18 cellular contexts compared by ENCODE assay signal in the genomic region with DNA sequence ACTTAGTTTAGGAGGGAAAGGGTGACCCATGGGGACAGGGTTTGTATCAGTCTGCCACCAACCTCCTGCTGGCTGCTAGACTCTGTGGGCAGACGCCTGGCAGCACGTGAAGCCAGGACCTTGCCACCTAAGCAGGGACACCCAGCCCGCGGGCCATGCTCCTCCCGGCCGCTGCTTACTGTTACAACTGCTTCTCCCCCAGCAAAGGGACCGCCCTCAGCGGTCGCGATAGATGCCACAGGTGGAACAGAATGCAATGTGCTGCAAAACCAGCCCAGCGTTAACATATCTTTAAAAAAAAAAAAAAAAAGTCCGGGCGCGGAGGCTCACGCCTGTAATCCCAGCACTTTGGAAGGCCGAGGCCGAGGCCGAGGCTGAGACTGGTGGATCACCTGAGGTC. TPM values are rescaled to one million over a fixed set of nuclear protein-coding genes. Genes with fewer than 3 reads are reported as not detected.
DNase-seq lines count a peak whose midpoint lies in the region; ATAC-seq and TF ChIP-seq lines count a peak whose summit lies in the region.
"Had no signal": no experiment of that assay in that cellular context is flagged by ENCODE, and none has a peak within 500 bp of the region (broad histone marks: within the 10 kb centered on the region; RNA-seq: fewer than 3 reads in every experiment).

No MANE protein-coding gene starts in this region.

- POLR2A ChIA-PET in HEK293 (lab: Yijun Ruan, JAX), result interaction anchor here (0.8 to 1.9 kb wide), 4 partner anchors 11 to 110 kb away, joined by 3 to 10 read pairs (median 3); a partner anchor contains a TSS

- H3K4me3 ChIP-seq in HEK293 (ENCODE audit: low read depth, low read length), result no peak overlapping the region
- no peak overlapping the region for H3K4me3 ChIP-seq in endodermal cell (ENCODE audit: low read length)
- H3K4me3 ChIP-seq: transverse colon had no signal

- H3K27ac Mint-ChIP-seq in activated naive CD8-positive, alpha-beta T cell, result no peak overlapping the region
- no peak overlapping the region for H3K27ac Mint-ChIP-seq in activated naive CD8-positive, alpha-beta T cell treated with anti-CD3 and anti-CD28 coated beads for 36 hours
- H3K27ac Mint-ChIP-seq in endodermal cell (no peak overlapping the region), progenitor cell of endocrine pancreas (peak overlapping the region; percentile 0)

- peak overlapping the region; percentile 51 for H3K4me3 Mint-ChIP-seq in activated naive CD8-positive, alpha-beta T cell
- H3K4me3 Mint-ChIP-seq in activated naive CD8-positive, alpha-beta T cell treated with anti-CD3 and anti-CD28 coated beads for 36 hours, result no peak overlapping the region
- H3K4me3 Mint-ChIP-seq in endodermal cell, result peak overlapping the region; percentile 14
- peak overlapping the region; percentile 45 for H3K4me3 Mint-ChIP-seq in progenitor cell of endocrine pancreas (ENCODE audit: low read depth)

- H3K27ac ChIP-seq in HEK293 (ENCODE audit: extremely low read depth, low read depth, low read length) (no peak overlapping the region), endodermal cell (ENCODE audit: low read depth, low read length) (no peak overlapping the region)
- H3K27ac ChIP-seq: transverse colon had no signal

- H3K36me3 Mint-ChIP-seq in activated naive CD8-positive, alpha-beta T cell, result no peaks in the 10 kb centered on the region
- no peaks in the 10 kb centered on the region for H3K36me3 Mint-ChIP-seq in activated naive CD8-positive, alpha-beta T cell treated with anti-CD3 and anti-CD28 coated beads for 36 hours
- no peaks in the 10 kb centered on the region for H3K36me3 Mint-ChIP-seq in endodermal cell (ENCODE audit: low read depth)
- no peaks in the 10 kb centered on the region for H3K36me3 Mint-ChIP-seq in progenitor cell of endocrine pancreas (ENCODE audit: insufficient read depth)

- no peaks in the 10 kb centered on the region for H3K27me3 ChIP-seq in endodermal cell (ENCODE audit: control insufficient read depth, insufficient read depth, low read length, poor library complexity, severe bottlenecking)

- H3K9ac ChIP-seq in endodermal cell (ENCODE audit: extremely low read depth, low read length, poor library complexity, severe bottlenecking), result no peak overlapping the region
- H3K9ac ChIP-seq: SK-N-SH had no signal

- no peak for DNase-seq in activated naive CD8-positive, alpha-beta T cell treated with anti-CD3 and anti-CD28 coated beads for 36 hours
- no peak for DNase-seq in endodermal cell
- DNase-seq in progenitor cell of endocrine pancreas (ENCODE audit: low spot score, unreplicated experiment), result no peak
- DNase-seq in NCI-H2107 (lab: John Stamatoyannopoulos, UW), result no peak
- no peak for DNase-seq in left lobe of liver (ENCODE audit: low spot score)
- DNase-seq: activated CD4-positive, alpha-beta T cell treated with anti-CD3 and anti-CD28 coated beads, Interleukin-2, amount 50 U/mL, for 1 hour; cerebellar nuclear complex; COR-L47; effector CD8-positive, alpha-beta T cell; KG1; NCI-H187; NCI-H345; right cardiac atrium; SK-N-SH; transverse colon had no signal

- H3K4me1 ChIP-seq in HEK293 (ENCODE audit: control insufficient read depth, insufficient read depth, low read length), result peaks cover 21% of the 10 kb centered on the region
- H3K4me1 ChIP-seq in endodermal cell (ENCODE audit: control insufficient read depth, insufficient read depth, low read length), result no peaks in the 10 kb centered on the region

- H3K27me3 Mint-ChIP-seq in activated naive CD8-positive, alpha-beta T cell, result peaks cover 2% of the 10 kb centered on the region
- peaks cover 33% of the 10 kb centered on the region for H3K27me3 Mint-ChIP-seq in activated naive CD8-positive, alpha-beta T cell treated with anti-CD3 and anti-CD28 coated beads for 36 hours
- H3K27me3 Mint-ChIP-seq in endodermal cell (ENCODE audit: insufficient read depth), result peaks cover 12% of the 10 kb centered on the region
- H3K27me3 Mint-ChIP-seq in progenitor cell of endocrine pancreas, result peaks cover 7% of the 10 kb centered on the region

- no peak for ATAC-seq in left lobe of liver
- no peak for ATAC-seq in HG02884 (IDR thresholded peaks at IDR 0.05; ENCODE audit: unreplicated experiment)
- ATAC-seq: right cardiac atrium had no signal

- H3K9me3 ChIP-seq in HEK293 (ENCODE audit: control insufficient read depth, insufficient read depth, low read depth, low read length) (no peaks in the 10 kb centered on the region), endodermal cell (ENCODE audit: control insufficient read depth, low read length) (no peaks in the 10 kb centered on the region)
- H3K9me3 ChIP-seq: SK-N-SH, transverse colon had no signal

- H3K4me1 Mint-ChIP-seq in activated naive CD8-positive, alpha-beta T cell (ENCODE audit: low read depth), result peaks cover 4% of the 10 kb centered on the region
- H3K4me1 Mint-ChIP-seq in activated naive CD8-positive, alpha-beta T cell treated with anti-CD3 and anti-CD28 coated beads for 36 hours, result no peaks in the 10 kb centered on the region
- H3K4me1 Mint-ChIP-seq in endodermal cell, result peaks cover 12% of the 10 kb centered on the region
- H3K4me1 Mint-ChIP-seq in progenitor cell of endocrine pancreas (ENCODE audit: low read depth), result peaks cover 4% of the 10 kb centered on the region

- 88 to 96% methylated on average over 14 to 18 of the region's 18 CpGs for whole genome bisulfite sequencing in endodermal cell (ENCODE audit: insufficient coverage in 1 of 2, insufficient read length in 1 of 2), 2 experiments

- CTCF ChIA-PET in HEK293 (lab: Yijun Ruan, JAX), result interaction anchor here (1.7 kb wide), 1 partner anchor 18 kb away, joined by 9 read pairs; no protein-coding TSS in a partner anchor

- H3K9me3 Mint-ChIP-seq in activated naive CD8-positive, alpha-beta T cell (ENCODE audit: low read depth), result no peaks in the 10 kb centered on the region
- no peaks in the 10 kb centered on the region for H3K9me3 Mint-ChIP-seq in activated naive CD8-positive, alpha-beta T cell treated with anti-CD3 and anti-CD28 coated beads for 36 hours
- no peaks in the 10 kb centered on the region for H3K9me3 Mint-ChIP-seq in endodermal cell
- H3K9me3 Mint-ChIP-seq in progenitor cell of endocrine pancreas (ENCODE audit: low read depth), result no peaks in the 10 kb centered on the region

- no peak for TF ChIP-seq CTCF in HEK293 (tag by site-specific recombination; IDR thresholded peaks at IDR 0.05)
- no peak for TF ChIP-seq CTCF in endodermal cell (conservative IDR thresholded peaks at IDR 0.05)
- TF ChIP-seq CTCF in progenitor cell of endocrine pancreas (IDR thresholded peaks at IDR 0.05; ENCODE audit: unreplicated experiment), result no peak

- H3K36me3 ChIP-seq in HEK293 (ENCODE audit: control insufficient read depth in 2 of 2, insufficient read depth in 1 of 2, low read length in 2 of 2) (peaks cover 0 to 4% of the 10 kb centered on the region in 2 experiments; a peak in 1 of 3 replicates), endodermal cell (ENCODE audit: control insufficient read depth, insufficient read depth, low read length) (no peaks in the 10 kb centered on the region)
- H3K36me3 ChIP-seq: transverse colon had no signal

TF ChIP-seq in HEK293, 187 proteins besides CTCF, POLR2A, EP300 and RAD21:
- TF ChIP-seq SCRT1 (tag by site-specific recombination; IDR thresholded peaks at IDR 0.05; ENCODE audit: borderline replicate concordance), result peak; percentile 82; the same call in 1 of the 2 replicates
- TF ChIP-seq ZNF140 (tag by site-specific recombination; IDR thresholded peaks at IDR 0.05), result no peak
- TF ChIP-seq SCRT2 (tag by site-specific recombination; IDR thresholded peaks at IDR 0.05), result peak; percentile 82

RNA-seq across cellular contexts. Expression of a gene that starts 1.9 kb away (rescaled TPM):
- total RNA-seq in activated naive CD8-positive, alpha-beta T cell treated with anti-CD3 and anti-CD28 coated beads for 36 hours, result 1 to 10 TPM; 4.5 to 5.3 TPM
- total RNA-seq in endodermal cell (10 to 100 TPM; 52.0 to 53.2 TPM), progenitor cell of endocrine pancreas (33.9 and 40.2 TPM in 2 replicates), left lobe of liver (9.9 TPM)
- 23.2 TPM for polyA plus RNA-seq in endodermal cell (2013, experiment 1 of 2)
- 23.2 TPM for polyA plus RNA-seq in endodermal cell (2013, experiment 2 of 2)

RNA-seq across cellular contexts. Expression of a gene that starts 14.4 kb away (rescaled TPM):
- 10 to 100 TPM; 10.6 to 11.8 TPM for total RNA-seq in activated naive CD8-positive, alpha-beta T cell treated with anti-CD3 and anti-CD28 coated beads for 36 hours
- total RNA-seq in endodermal cell (10 to 100 TPM; 10.1 to 11.2 TPM), progenitor cell of endocrine pancreas (13.4 and 15.6 TPM in 2 replicates), left lobe of liver (4.0 TPM)
- polyA plus RNA-seq in endodermal cell (2013, experiment 1 of 2), result 10.5 TPM
- 8.8 TPM for polyA plus RNA-seq in endodermal cell (2013, experiment 2 of 2)
